Comparison of ENCODE assay signal across 22 cellular contexts in genomic region chr5:4212071-4212739, GRCh38.
"Had no signal": no experiment of that assay in that cellular context is flagged by ENCODE, and none has a peak within 500 bp of the region (broad histone marks: within the 10 kb centered on the region; RNA-seq: fewer than 3 reads in every experiment).

No MANE protein-coding gene starts in this region.

- H3K4me3 ChIP-seq: dorsolateral prefrontal cortex, esophagus squamous epithelium, gastroesophageal sphincter, left ventricle myocardium inferior, lower lobe of right lung, testis, transverse colon had no signal

- H3K9me3 ChIP-seq: esophagus squamous epithelium, gastroesophageal sphincter, left ventricle myocardium inferior, lower lobe of right lung, testis, transverse colon had no signal

- H3K4me1 Mint-ChIP-seq: central memory CD8-positive, alpha-beta T cell; memory B cell; stimulated activated naive B cell treated with anti-CD40 and anti-IgM and Interleukin-4, amounts not matched to agents 10 μg/mL and 1 μg/mL and 100 μg/mL, for 72 hours; stimulated activated naive CD8-positive, alpha-beta T cell treated with anti-CD3 and anti-CD28 coated beads, Interleukin-15, amount 100 ng/mL, for 72 hours had no signal

- H3K27ac ChIP-seq: dorsolateral prefrontal cortex, epithelial cell of prostate, esophagus squamous epithelium, gastroesophageal sphincter, left ventricle myocardium inferior, lower lobe of right lung, testis, transverse colon had no signal

- H3K27me3 Mint-ChIP-seq: central memory CD8-positive, alpha-beta T cell; memory B cell; stimulated activated naive B cell treated with anti-CD40 and anti-IgM and Interleukin-4, amounts not matched to agents 10 μg/mL and 1 μg/mL and 100 μg/mL, for 72 hours; stimulated activated naive CD8-positive, alpha-beta T cell treated with anti-CD3 and anti-CD28 coated beads, Interleukin-15, amount 100 ng/mL, for 72 hours had no signal

- H3K4me3 Mint-ChIP-seq: central memory CD8-positive, alpha-beta T cell; memory B cell; nephron; stimulated activated naive B cell treated with anti-CD40 and anti-IgM and Interleukin-4, amounts not matched to agents 10 μg/mL and 1 μg/mL and 100 μg/mL, for 72 hours; stimulated activated naive CD8-positive, alpha-beta T cell treated with anti-CD3 and anti-CD28 coated beads, Interleukin-15, amount 100 ng/mL, for 72 hours had no signal

- H3K36me3 Mint-ChIP-seq: memory B cell; stimulated activated naive B cell treated with anti-CD40 and anti-IgM and Interleukin-4, amounts not matched to agents 10 μg/mL and 1 μg/mL and 100 μg/mL, for 72 hours had no signal

- ATAC-seq: gastroesophageal sphincter; left cardiac atrium; lower lobe of right lung; stimulated activated naive B cell treated with anti-CD40 and anti-IgM and Interleukin-4, amounts not matched to agents 10 μg/mL and 1 μg/mL and 100 μg/mL, for 72 hours; stimulated activated naive CD8-positive, alpha-beta T cell treated with anti-CD3 and anti-CD28 coated beads, Interleukin-15, amount 100 ng/mL, for 72 hours had no signal

- H3K27ac Mint-ChIP-seq: memory B cell; nephron; stimulated activated naive B cell treated with anti-CD40 and anti-IgM and Interleukin-4, amounts not matched to agents 10 μg/mL and 1 μg/mL and 100 μg/mL, for 72 hours; stimulated activated naive CD8-positive, alpha-beta T cell treated with anti-CD3 and anti-CD28 coated beads, Interleukin-15, amount 100 ng/mL, for 72 hours had no signal

- H3K4me1 ChIP-seq: esophagus squamous epithelium, gastroesophageal sphincter, left ventricle myocardium inferior, lower lobe of right lung, testis, transverse colon had no signal

- H3K36me3 ChIP-seq: esophagus squamous epithelium, gastroesophageal sphincter, left ventricle myocardium inferior, lower lobe of right lung, transverse colon had no signal

- DNase-seq: cortex of kidney; dorsolateral prefrontal cortex; effector memory CD4-positive, alpha-beta T cell; esophagus squamous epithelium; foreskin fibroblast; glutamatergic neuron; kidney; left cardiac atrium; left ventricle myocardium inferior; lower lobe of right lung; midbrain; posterior cingulate gyrus; stimulated activated CD4-positive, alpha-beta T cell treated with anti-CD3 and anti-CD28 coated beads, Interleukin-4, amount 100 ng/mL, for 4 hours; stimulated activated naive B cell treated with anti-CD40 and anti-IgM and Interleukin-4, amounts not matched to agents 10 μg/mL and 1 μg/mL and 100 μg/mL, for 72 hours; stimulated activated naive CD8-positive, alpha-beta T cell treated with anti-CD3 and anti-CD28 coated beads, Interleukin-15, amount 100 ng/mL, for 72 hours; testis; transverse colon had no signal

- H3K9me3 Mint-ChIP-seq: nephron had no signal

- H3K27me3 ChIP-seq: esophagus squamous epithelium, testis, transverse colon had no signal
